ENCODE assay signal across 16 cellular contexts in the genomic region with DNA sequence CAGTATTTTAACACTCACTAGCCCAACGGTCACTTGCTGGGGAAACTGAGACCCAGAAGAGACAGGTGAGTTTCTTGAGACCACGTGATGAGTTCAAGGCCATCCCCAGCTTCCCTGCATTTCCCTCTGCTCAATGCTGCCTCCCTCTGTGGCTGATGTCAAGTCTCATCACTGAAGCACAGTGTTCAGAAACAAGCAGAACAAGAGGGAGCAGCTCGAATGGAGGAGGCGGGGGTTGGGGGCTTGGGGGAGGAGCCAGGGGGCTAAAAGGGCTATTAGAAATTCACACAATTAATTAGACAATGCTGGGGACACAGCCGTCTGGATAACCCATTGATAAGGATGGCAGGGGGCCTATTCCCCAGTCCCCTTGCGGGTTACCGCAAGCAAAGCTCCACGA.
DNase-seq lines count a peak whose midpoint lies in the region; ATAC-seq and TF ChIP-seq lines count a peak whose summit lies in the region.
"Had no signal": no experiment of that assay in that cellular context is flagged by ENCODE, and none has a peak within 500 bp of the region (broad histone marks: within the 10 kb centered on the region; RNA-seq: fewer than 3 reads in every experiment).

No MANE protein-coding gene starts in this region.

- no peaks in the 10 kb centered on the region for H3K4me1 Mint-ChIP-seq in activated T-cell treated with anti-CD3 and anti-CD28 coated beads, Interleukin-2, amount 50 U/mL, for 4 hours (ENCODE audit: low read depth)

- intact Hi-C loops in tibial artery (cut with DNase I; ENCODE audit: low total_unique reads): no loop called here

- no CpG with 5 or more reads among the region's 8 CpGs for WGBS in mesendoderm (ENCODE audit: extremely low coverage, insufficient coverage, low lambda C conversion rate)

- H3K18ac ChIP-seq in mesendoderm (ENCODE audit: low read length): no peak overlapping the region

- no peaks in the 10 kb centered on the region for H3K4me1 ChIP-seq in mesendoderm (ENCODE audit: control insufficient read depth, low read depth, low read length)
- no peaks in the 10 kb centered on the region for H3K4me1 ChIP-seq in tibial artery

- no peaks in the 10 kb centered on the region for H3K9me3 ChIP-seq in tibial artery

- no peak overlapping the region for H3K9ac ChIP-seq in mesendoderm (ENCODE audit: low read length)

- H3K4me2 ChIP-seq in mesendoderm (ENCODE audit: low read length): no peak overlapping the region

- no peaks in the 10 kb centered on the region for H3K36me3 Mint-ChIP-seq in activated T-cell treated with anti-CD3 and anti-CD28 coated beads, Interleukin-2, amount 50 U/mL, for 4 hours (ENCODE audit: insufficient read depth)

- H2BK5ac ChIP-seq in mesendoderm (ENCODE audit: low read length): no peak overlapping the region

- TF ChIP-seq CTCF in brain microvascular endothelial cell (IDR thresholded peaks at IDR 0.05; ENCODE audit: low read depth, low read length, missing control alignments): peak; percentile 44
- no peak for TF ChIP-seq CTCF in tibial artery (IDR thresholded peaks at IDR 0.05)

- no peaks in the 10 kb centered on the region for H3K27me3 Mint-ChIP-seq in activated T-cell treated with anti-CD3 and anti-CD28 coated beads, Interleukin-2, amount 50 U/mL, for 4 hours (ENCODE audit: low read depth)

- peaks cover 5% of the 10 kb centered on the region for H3K9me3 Mint-ChIP-seq in activated T-cell treated with anti-CD3 and anti-CD28 coated beads, Interleukin-2, amount 50 U/mL, for 4 hours

- H3K27ac ChIP-seq in brain microvascular endothelial cell: no peak overlapping the region
- H3K27ac ChIP-seq in mesendoderm (ENCODE audit: low read depth, low read length): no peak overlapping the region
- H3K27ac ChIP-seq in tibial artery: no peak overlapping the region
- H3K27ac ChIP-seq: coronary artery had no signal

- DNase-seq in DMS114 treated with DMSO at 0.1 percent for 48 hours (lab: John Stamatoyannopoulos, UW; ENCODE audit: unreplicated experiment): peak; percentile 3
- DNase-seq in NCI-H69 (lab: John Stamatoyannopoulos, UW): peak; percentile 28
- DNase-seq in brain microvascular endothelial cell: no peak
- peak; percentile 53 for DNase-seq in mesendoderm
- no peak for DNase-seq in NCI-H2081 treated with DMSO at 0.1 percent for 48 hours (lab: John Stamatoyannopoulos, UW)
- DNase-seq in activated T-cell treated with anti-CD3 and anti-CD28 coated beads, Interleukin-2, amount 50 U/mL, for 4 hours: no peak
- no peak for DNase-seq in tibial artery
- DNase-seq: activated CD4-positive, CD25-positive, alpha-beta regulatory T cell treated with anti-CD3 and anti-CD28 coated beads, Interleukin-2, amount 50 U/mL, for 72 hours; activated gamma-delta T cell treated with Interleukin-2 at 50 U/mL for 16 hours; KG1; NCI-H1092 treated with DMSO at 0.1 percent for 48 hours; occipital lobe; SHP77 treated with DMSO at 0.1 percent for 48 hours; stimulated activated CD4-positive, alpha-beta T cell treated with anti-CD3 and anti-CD28 coated beads, Interleukin-4, amount 100 ng/mL, for 1 hour had no signal

- H4K5ac ChIP-seq in mesendoderm (ENCODE audit: low read length): no peak overlapping the region

- H2BK120ac ChIP-seq in mesendoderm (ENCODE audit: low read depth, low read length): no peak overlapping the region

- no peak overlapping the region for H2BK15ac ChIP-seq in mesendoderm (replicated peaks; ENCODE audit: low read depth)

- no peaks in the 10 kb centered on the region for H3K79me2 ChIP-seq in mesendoderm (ENCODE audit: control insufficient read depth, insufficient read depth, low read length)

- H3K4ac ChIP-seq in mesendoderm (ENCODE audit: low read depth, low read length): no peak overlapping the region

- no peaks in the 10 kb centered on the region for H3K36me3 ChIP-seq in brain microvascular endothelial cell (replicated peaks)
- no peaks in the 10 kb centered on the region for H3K36me3 ChIP-seq in mesendoderm (ENCODE audit: control insufficient read depth, insufficient read depth, low read length)
- no peaks in the 10 kb centered on the region for H3K36me3 ChIP-seq in tibial artery

- in situ Hi-C loops in brain microvascular endothelial cell (cut with HindIII; ENCODE audit: low pct_ligation_motif_present, low sequenced_read_pairs): no loop called here

- H2AK5ac ChIP-seq in mesendoderm (ENCODE audit: low read length): no peak overlapping the region

- H3K56ac ChIP-seq in mesendoderm (ENCODE audit: low read length): no peak overlapping the region

- H4K8ac ChIP-seq in mesendoderm (ENCODE audit: low read depth, low read length): no peak overlapping the region

- H3K23ac ChIP-seq in mesendoderm (ENCODE audit: low read length): no peak overlapping the region

- H3K4me3 ChIP-seq in brain microvascular endothelial cell (ENCODE audit: low read depth, low read length) (peak overlapping the region; percentile 41), mesendoderm (ENCODE audit: low read length) (no peak overlapping the region), tibial artery (no peak overlapping the region)
- H3K4me3 ChIP-seq: coronary artery had no signal

- ATAC-seq in activated T-cell treated with anti-CD3 and anti-CD28 coated beads, Interleukin-2, amount 50 U/mL, for 4 hours: no peak
- no peak for ATAC-seq in HG02610 (IDR thresholded peaks at IDR 0.05; ENCODE audit: unreplicated experiment)

- H3K4me3 Mint-ChIP-seq in activated T-cell treated with anti-CD3 and anti-CD28 coated beads, Interleukin-2, amount 50 U/mL, for 4 hours: no peak overlapping the region

- H3K27me3 ChIP-seq in brain microvascular endothelial cell (replicated peaks) (no peaks in the 10 kb centered on the region), mesendoderm (ENCODE audit: insufficient read depth, low read length, poor library complexity) (no peaks in the 10 kb centered on the region), tibial artery (no peaks in the 10 kb centered on the region)

- no peaks in the 10 kb centered on the region for H3K79me1 ChIP-seq in mesendoderm (ENCODE audit: low read length)

Comparison
In these comparisons a context has a peak if more than half of its experiments do, and no peak if none do; other contexts are left out.
1. DNase-seq: peak in DMS114 treated with DMSO at 0.1 percent for 48 hours (single experiment), NCI-H69 (single experiment) and mesendoderm (single experiment); none in brain microvascular endothelial cell (single experiment), NCI-H2081 treated with DMSO at 0.1 percent for 48 hours (single experiment), activated T-cell treated with anti-CD3 and anti-CD28 coated beads, Interleukin-2, amount 50 U/mL, for 4 hours (single experiment) and tibial artery (0 of 2).